Comparison of ENCODE assay signal across 1 cellular context in the genomic region with DNA sequence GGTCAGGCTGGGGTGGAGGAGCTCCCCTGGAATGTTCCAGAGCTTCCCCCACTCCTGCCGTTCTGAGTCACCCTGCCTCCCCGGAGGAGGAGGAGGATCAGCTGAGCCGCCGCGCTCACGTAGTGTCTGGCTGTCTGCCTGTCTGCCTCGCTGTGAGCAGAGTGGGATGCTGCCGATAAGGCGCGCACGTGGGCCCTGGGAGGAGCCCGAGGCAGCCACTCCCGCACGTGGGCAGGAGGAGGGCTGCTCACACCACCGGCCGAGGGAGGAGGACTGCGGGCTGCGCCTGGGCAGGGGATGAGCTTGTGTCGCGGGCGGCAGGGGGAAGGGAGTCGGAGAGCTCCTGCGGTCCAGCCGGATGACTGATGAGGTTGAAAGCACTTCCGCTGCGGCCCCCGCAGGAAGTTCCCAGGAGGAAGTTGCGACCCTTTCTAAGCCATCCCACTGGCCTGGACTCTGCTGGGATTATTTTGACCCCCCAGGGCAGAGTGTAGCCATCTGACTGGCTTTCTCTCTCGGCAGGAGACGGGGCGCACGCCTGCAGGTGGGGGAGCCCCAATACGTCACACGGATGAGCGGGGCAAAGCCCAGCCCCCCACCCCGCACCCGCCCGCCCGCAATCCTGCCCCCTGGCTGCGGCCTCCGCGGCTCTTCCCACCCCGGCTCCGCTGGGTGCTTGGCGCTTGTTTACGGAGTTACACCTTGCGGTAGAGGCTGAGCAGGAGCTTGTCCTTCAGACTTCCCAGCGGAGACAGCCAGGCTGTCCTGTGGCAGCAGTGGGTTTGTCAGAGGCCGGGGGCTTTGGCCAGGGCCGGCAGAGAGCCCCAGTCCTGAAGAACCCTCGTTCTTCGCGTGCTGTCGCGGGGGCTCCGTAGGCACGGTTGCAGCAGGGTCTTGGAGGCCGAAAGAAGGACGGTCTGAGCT.
TF ChIP-seq lines count a peak whose summit lies in the region.

No MANE protein-coding gene starts in this region.

TF ChIP-seq in HepG2, 621 proteins besides CTCF, POLR2A, EP300 and RAD21 (continued from another document and continues in another):
- TF ChIP-seq ETV5 (CRISPR knock-in tag; IDR thresholded peaks at IDR 0.05; ENCODE audit: borderline replicate concordance) (peak; percentile 81), ZMYM3 (CRISPR knock-in tag; IDR thresholded peaks at IDR 0.05) (peak; percentile 19; the same call in 1 of the 2 replicates), RFX1 (IDR thresholded peaks at IDR 0.05) (no peak), ZNF558 (CRISPR knock-in tag; IDR thresholded peaks at IDR 0.05; ENCODE audit: borderline replicate concordance) (no peak), ESRRA (CRISPR knock-in tag; IDR thresholded peaks at IDR 0.05; ENCODE audit: low read depth) (peak; percentile 65; the same call in 1 of the 2 replicates), PAWR (CRISPR knock-in tag; IDR thresholded peaks at IDR 0.05; ENCODE audit: borderline replicate concordance) (no peak), ZKSCAN1 (IDR thresholded peaks at IDR 0.05; ENCODE audit: low read length) (no peak), ZSCAN25 (CRISPR knock-in tag; IDR thresholded peaks at IDR 0.05) (no peak), ZNF772 (CRISPR knock-in tag; IDR thresholded peaks at IDR 0.05) (peak; percentile 81; the same call in 1 of the 2 replicates), ZNF501 (CRISPR knock-in tag; IDR thresholded peaks at IDR 0.05) (peak; percentile 89), ZNF10 (CRISPR knock-in tag; IDR thresholded peaks at IDR 0.05; ENCODE audit: borderline replicate concordance, low read depth) (0 out of 2 replicates have a peak, but pooled peaks have one; percentile 20), POLR2G (IDR thresholded peaks at IDR 0.05; ENCODE audit: low read depth, low read length) (peak; percentile 76), ZKSCAN8 (CRISPR knock-in tag; IDR thresholded peaks at IDR 0.05; ENCODE audit: borderline replicate concordance) (0 out of 2 replicates have a peak, but pooled peaks have one; percentile 16), SRF (IDR thresholded peaks at IDR 0.05; ENCODE audit: low read depth, low read length) (no peak; the same call in 1 of the 2 replicates), FOXK2 (IDR thresholded peaks at IDR 0.05) (no peak), NFKBIZ (CRISPR knock-in tag; IDR thresholded peaks at IDR 0.05) (peak; percentile 80; the same call in 1 of the 2 replicates), NBN (conservative IDR thresholded peaks at IDR 0.05) (no peak), PCBP2 (optimal IDR thresholded peaks at IDR 0.05; ENCODE audit: low read depth, low read length, poor library complexity, severe bottlenecking) (no peak), U2AF2 (IDR thresholded peaks at IDR 0.05; ENCODE audit: low read depth, low read length) (no peak), ZNF768 (CRISPR knock-in tag; IDR thresholded peaks at IDR 0.05) (peak; percentile 68; the same call in 1 of the 2 replicates), BHLHE40 (IDR thresholded peaks at IDR 0.05; ENCODE audit: low read length) (peak; percentile 89), BRD4 (CRISPR knock-in tag; IDR thresholded peaks at IDR 0.05) (peak; percentile 67; the same call in 1 of the 2 replicates), ZNF7 (CRISPR knock-in tag; IDR thresholded peaks at IDR 0.05) (no peak), KLF12 (CRISPR knock-in tag; IDR thresholded peaks at IDR 0.05; ENCODE audit: borderline replicate concordance) (0 out of 2 replicates have a peak, but pooled peaks have one; percentile 82), DR1 (CRISPR knock-in tag; IDR thresholded peaks at IDR 0.05) (peak; percentile 72), CHD2 (IDR thresholded peaks at IDR 0.05; ENCODE audit: low read depth, low read length) (peak; percentile 28; the same call in 1 of the 2 replicates), ZNF138 (CRISPR knock-in tag; IDR thresholded peaks at IDR 0.05; ENCODE audit: low read depth) (no peak; the same call in 1 of the 2 replicates), TBX2 (CRISPR knock-in tag; IDR thresholded peaks at IDR 0.05; ENCODE audit: borderline replicate concordance) (peak; percentile 89), KDM5A (IDR thresholded peaks at IDR 0.05; ENCODE audit: borderline replicate concordance, low read length) (peak; percentile 78), SALL1 (CRISPR knock-in tag; IDR thresholded peaks at IDR 0.05) (peak; percentile 84), ZNF451 (CRISPR knock-in tag; IDR thresholded peaks at IDR 0.05) (peak; percentile 84; the same call in 1 of the 2 replicates), ZFP37 (CRISPR knock-in tag; IDR thresholded peaks at IDR 0.05; ENCODE audit: borderline replicate concordance) (no peak), IKZF1 (IDR thresholded peaks at IDR 0.05) (no peak)
- TF ChIP-seq, protein P1, sequence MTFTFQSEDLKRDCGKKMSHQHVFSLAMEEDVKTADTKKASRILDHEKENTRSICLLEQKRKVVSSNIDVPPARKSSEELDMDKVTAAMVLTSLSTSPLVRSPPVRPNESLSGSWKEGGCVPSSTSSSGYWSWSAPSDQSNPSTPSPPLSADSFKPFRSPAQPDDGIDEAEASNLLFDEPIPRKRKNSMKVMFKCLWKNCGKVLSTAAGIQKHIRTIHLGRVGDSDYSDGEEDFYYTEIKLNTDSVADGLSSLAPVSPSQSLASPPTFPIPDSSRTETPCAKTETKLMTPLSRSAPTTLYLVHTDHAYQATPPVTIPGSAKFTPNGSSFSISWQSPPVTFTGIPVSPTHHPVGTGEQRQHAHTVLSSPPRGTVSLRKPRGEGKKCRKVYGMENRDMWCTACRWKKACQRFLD (CRISPR knock-in tag; IDR thresholded peaks at IDR 0.05; ENCODE audit: borderline replicate concordance) = peak; percentile 77
- TF ChIP-seq, protein P2, sequence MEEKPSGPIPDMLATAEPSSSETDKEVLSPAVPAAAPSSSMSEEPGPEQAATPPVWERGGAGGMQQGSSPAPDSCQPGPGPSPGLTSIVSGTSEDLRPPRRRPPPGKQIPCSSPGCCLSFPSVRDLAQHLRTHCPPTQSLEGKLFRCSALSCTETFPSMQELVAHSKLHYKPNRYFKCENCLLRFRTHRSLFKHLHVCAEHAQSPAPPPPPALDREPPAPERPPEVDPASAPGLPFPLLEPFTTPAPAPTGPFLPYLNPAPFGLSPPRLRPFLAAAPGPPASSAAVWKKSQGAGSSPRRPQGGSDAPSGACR (CRISPR knock-in tag; IDR thresholded peaks at IDR 0.05) = peak; percentile 93; the same call in 1 of the 2 replicates
- TF ChIP-seq, protein P3, sequence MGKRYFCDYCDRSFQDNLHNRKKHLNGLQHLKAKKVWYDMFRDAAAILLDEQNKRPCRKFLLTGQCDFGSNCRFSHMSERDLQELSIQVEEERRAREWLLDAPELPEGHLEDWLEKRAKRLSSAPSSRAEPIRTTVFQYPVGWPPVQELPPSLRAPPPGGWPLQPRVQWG (CRISPR knock-in tag; IDR thresholded peaks at IDR 0.05; ENCODE audit: borderline replicate concordance, low read depth) = no peak
- TF ChIP-seq, protein P4, sequence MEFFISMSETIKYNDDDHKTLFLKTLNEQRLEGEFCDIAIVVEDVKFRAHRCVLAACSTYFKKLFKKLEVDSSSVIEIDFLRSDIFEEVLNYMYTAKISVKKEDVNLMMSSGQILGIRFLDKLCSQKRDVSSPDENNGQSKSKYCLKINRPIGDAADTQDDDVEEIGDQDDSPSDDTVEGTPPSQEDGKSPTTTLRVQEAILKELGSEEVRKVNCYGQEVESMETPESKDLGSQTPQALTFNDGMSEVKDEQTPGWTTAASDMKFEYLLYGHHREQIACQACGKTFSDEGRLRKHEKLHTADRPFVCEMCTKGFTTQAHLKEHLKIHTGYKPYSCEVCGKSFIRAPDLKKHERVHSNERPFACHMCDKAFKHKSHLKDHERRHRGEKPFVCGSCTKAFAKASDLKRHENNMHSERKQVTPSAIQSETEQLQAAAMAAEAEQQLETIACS (CRISPR knock-in tag; IDR thresholded peaks at IDR 0.05) = 0 out of 2 replicates have a peak, but pooled peaks have one; percentile 33
- TF ChIP-seq, protein P5, sequence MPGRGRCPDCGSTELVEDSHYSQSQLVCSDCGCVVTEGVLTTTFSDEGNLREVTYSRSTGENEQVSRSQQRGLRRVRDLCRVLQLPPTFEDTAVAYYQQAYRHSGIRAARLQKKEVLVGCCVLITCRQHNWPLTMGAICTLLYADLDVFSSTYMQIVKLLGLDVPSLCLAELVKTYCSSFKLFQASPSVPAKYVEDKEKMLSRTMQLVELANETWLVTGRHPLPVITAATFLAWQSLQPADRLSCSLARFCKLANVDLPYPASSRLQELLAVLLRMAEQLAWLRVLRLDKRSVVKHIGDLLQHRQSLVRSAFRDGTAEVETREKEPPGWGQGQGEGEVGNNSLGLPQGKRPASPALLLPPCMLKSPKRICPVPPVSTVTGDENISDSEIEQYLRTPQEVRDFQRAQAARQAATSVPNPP (CRISPR knock-in tag; IDR thresholded peaks at IDR 0.05) = no peak
- TF ChIP-seq, protein P6, sequence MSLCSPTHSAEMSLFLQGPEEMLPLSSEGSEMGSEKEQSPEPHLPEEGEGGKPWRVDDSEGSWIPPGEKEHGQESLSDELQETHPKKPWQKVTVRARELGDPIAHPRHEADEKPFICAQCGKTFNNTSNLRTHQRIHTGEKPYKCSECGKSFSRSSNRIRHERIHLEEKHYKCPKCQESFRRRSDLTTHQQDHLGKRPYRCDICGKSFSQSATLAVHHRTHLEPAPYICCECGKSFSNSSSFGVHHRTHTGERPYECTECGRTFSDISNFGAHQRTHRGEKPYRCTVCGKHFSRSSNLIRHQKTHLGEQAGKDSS (CRISPR knock-in tag; IDR thresholded peaks at IDR 0.05; ENCODE audit: borderline replicate concordance, low read depth) = 0 out of 2 replicates have a peak, but pooled peaks have one; percentile 74
- TF ChIP-seq, protein P7, sequence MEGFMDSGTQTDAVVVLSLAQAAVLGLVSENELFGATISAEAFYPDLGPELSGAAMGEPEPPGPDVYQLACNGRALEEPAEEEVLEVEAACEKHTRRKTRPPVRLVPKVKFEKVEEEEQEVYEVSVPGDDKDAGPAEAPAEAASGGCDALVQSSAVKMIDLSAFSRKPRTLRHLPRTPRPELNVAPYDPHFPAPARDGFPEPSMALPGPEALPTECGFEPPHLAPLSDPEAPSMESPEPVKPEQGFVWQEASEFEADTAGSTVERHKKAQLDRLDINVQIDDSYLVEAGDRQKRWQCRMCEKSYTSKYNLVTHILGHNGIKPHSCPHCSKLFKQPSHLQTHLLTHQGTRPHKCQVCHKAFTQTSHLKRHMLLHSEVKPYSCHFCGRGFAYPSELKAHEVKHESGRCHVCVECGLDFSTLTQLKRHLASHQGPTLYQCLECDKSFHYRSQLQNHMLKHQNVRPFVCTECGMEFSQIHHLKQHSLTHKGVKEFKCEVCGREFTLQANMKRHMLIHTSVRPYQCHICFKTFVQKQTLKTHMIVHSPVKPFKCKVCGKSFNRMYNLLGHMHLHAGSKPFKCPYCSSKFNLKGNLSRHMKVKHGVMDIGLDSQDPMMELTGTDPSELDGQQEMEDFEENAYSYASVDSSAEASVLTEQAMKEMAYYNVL (CRISPR knock-in tag; IDR thresholded peaks at IDR 0.05; ENCODE audit: borderline replicate concordance) = peak; percentile 60
- TF ChIP-seq, protein P8, sequence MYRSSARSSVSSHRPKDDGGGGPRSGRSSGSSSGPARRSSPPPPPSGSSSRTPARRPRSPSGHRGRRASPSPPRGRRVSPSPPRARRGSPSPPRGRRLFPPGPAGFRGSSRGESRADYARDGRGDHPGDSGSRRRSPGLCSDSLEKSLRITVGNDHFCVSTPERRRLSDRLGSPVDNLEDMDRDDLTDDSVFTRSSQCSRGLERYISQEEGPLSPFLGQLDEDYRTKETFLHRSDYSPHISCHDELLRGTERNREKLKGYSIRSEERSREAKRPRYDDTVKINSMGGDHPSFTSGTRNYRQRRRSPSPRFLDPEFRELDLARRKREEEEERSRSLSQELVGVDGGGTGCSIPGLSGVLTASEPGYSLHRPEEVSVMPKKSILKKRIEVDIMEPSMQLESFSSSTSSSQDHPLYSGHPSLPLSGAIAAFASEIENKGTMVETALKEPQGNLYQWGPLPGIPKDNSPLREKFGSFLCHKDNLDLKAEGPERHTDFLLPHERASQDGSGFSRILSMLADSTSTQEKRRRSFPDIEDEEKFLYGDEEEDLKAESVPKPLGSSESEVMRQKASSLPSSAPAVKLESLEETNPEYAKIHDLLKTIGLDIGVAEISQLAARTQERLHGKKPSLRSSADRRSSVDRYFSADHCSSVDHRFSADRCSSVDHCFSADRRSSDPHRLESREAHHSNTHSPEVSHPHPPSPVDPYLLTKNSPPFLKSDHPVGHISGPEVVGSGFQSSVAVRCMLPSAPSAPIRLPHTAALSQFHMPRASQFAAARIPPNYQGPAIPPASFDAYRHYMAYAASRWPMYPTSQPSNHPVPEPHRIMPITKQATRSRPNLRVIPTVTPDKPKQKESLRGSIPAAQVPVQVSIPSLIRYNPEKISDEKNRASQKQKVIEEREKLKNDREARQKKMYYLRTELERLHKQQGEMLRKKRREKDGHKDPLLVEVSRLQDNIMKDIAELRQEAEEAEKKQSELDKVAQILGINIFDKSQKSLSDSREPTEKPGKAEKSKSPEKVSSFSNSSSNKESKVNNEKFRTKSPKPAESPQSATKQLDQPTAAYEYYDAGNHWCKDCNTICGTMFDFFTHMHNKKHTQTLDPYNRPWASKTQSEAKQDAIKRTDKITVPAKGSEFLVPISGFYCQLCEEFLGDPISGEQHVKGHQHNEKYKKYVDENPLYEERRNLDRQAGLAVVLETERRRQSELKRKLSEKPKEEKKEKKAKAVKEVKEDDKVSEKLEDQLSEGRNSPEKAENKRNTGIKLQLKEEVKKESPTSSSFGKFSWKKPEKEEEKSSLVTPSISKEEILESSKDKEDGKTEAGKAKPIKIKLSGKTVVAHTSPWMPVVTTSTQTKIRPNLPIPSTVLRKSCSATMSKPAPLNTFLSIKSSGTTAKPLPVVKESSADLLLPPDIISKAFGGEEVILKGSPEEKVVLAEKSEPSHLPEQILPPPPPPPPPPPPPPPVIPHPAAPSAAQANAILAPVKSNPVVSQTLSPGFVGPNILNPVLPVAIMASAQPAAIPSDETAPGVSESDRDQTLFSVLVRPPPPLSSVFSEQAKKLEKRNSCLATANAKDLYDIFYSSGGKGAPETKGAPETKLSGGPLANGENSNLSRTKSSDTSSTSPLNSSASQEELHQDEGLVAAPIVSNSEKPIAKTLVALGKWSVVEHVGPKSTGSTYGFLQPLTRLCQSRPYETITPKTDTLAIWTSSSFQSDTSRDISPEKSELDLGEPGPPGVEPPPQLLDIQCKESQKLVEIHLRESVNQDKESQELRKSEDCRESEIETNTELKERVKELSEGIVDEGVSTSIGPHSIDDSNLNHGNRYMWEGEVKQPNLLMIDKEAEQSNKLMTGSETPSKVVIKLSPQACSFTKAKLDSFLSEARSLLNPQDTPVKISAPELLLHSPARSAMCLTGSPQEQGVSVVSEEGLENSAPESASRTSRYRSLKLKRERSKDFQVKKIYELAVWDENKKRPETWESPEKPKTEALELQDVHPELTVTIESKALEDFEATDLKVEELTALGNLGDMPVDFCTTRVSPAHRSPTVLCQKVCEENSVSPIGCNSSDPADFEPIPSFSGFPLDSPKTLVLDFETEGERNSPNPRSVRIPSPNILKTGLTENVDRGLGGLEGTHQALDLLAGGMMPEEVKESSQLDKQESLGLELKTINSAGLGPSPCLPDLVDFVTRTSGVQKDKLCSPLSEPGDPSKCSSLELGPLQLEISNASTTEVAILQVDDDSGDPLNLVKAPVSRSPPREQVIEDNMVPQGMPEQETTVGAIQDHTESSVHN (CRISPR knock-in tag; IDR thresholded peaks at IDR 0.05) = 0 out of 2 replicates have a peak, but pooled peaks have one; percentile 7
